13 cellular contexts compared by ENCODE assay signal in genomic region chr10:103803941-103804340, GRCh38. TPM values are rescaled to one million over a fixed set of nuclear protein-coding genes. Genes with fewer than 3 reads are reported as not detected.
DNase-seq lines count a peak whose midpoint lies in the region; ATAC-seq and TF ChIP-seq lines count a peak whose summit lies in the region.
"Had no signal": no experiment of that assay in that cellular context is flagged by ENCODE, and none has a peak within 500 bp of the region (broad histone marks: within the 10 kb centered on the region; RNA-seq: fewer than 3 reads in every experiment).

No MANE protein-coding gene starts in this region.

- H3K9me3 Mint-ChIP-seq in activated T-helper 17 cell treated with anti-CD3 and anti-CD28 coated beads, Interleukin-2, amount 50 U/mL, for 72 hours: no peaks in the 10 kb centered on the region
- H3K9me3 Mint-ChIP-seq in nephron: no peaks in the 10 kb centered on the region
- H3K9me3 Mint-ChIP-seq: endodermal cell had no signal

- H3K27me3 Mint-ChIP-seq in activated T-helper 17 cell treated with anti-CD3 and anti-CD28 coated beads, Interleukin-2, amount 50 U/mL, for 72 hours: no peaks in the 10 kb centered on the region
- peaks cover 15% of the 10 kb centered on the region for H3K27me3 Mint-ChIP-seq in nephron (ENCODE audit: low read depth)

- H3K4me3 Mint-ChIP-seq in activated T-helper 17 cell treated with anti-CD3 and anti-CD28 coated beads, Interleukin-2, amount 50 U/mL, for 72 hours: no peak overlapping the region
- no peak overlapping the region for H3K4me3 Mint-ChIP-seq in nephron
- H3K4me3 Mint-ChIP-seq: endodermal cell had no signal

- ATAC-seq in activated T-helper 17 cell treated with anti-CD3 and anti-CD28 coated beads, Interleukin-2, amount 50 U/mL, for 72 hours (replicated peaks): peak; percentile 66
- no peak for ATAC-seq in HG03135 (IDR thresholded peaks at IDR 0.05; ENCODE audit: unreplicated experiment)
- ATAC-seq: body of pancreas, left lung had no signal

- peak overlapping the region; percentile 45 for H3K27ac Mint-ChIP-seq in activated T-helper 17 cell treated with anti-CD3 and anti-CD28 coated beads, Interleukin-2, amount 50 U/mL, for 72 hours
- peak overlapping the region in 2 of 3 experiments; percentile 13 to 82 for H3K27ac Mint-ChIP-seq in nephron
- H3K27ac Mint-ChIP-seq: endodermal cell had no signal

- peak; percentile 12 for DNase-seq in activated effector memory CD4-positive, alpha-beta T cell treated with Interleukin-2 at 50 U/mL for 16 hours
- no peak for DNase-seq in activated effector memory CD4-positive, alpha-beta T cell treated with anti-CD3 and anti-CD28 coated beads, Interleukin-2, amount 50 U/mL, for 16 hours
- DNase-seq in NCI-H526 treated with DMSO at 0.1 percent for 48 hours (lab: John Stamatoyannopoulos, UW) (peak; percentile 24), NCI-H524 treated with DMSO at 0.1 percent for 48 hours (lab: John Stamatoyannopoulos, UW) (no peak), KG1 (lab: John Stamatoyannopoulos, UW) (no peak)
- DNase-seq: body of pancreas, endodermal cell, head of caudate nucleus, left lung, NCI-H748 treated with DMSO at 0.1 percent for 48 hours had no signal

- H3K4me1 Mint-ChIP-seq in activated T-helper 17 cell treated with anti-CD3 and anti-CD28 coated beads, Interleukin-2, amount 50 U/mL, for 72 hours: peaks cover 17% of the 10 kb centered on the region
- peaks cover 35% of the 10 kb centered on the region for H3K4me1 Mint-ChIP-seq in nephron

- H3K36me3 Mint-ChIP-seq in activated T-helper 17 cell treated with anti-CD3 and anti-CD28 coated beads, Interleukin-2, amount 50 U/mL, for 72 hours (ENCODE audit: low read depth): no peaks in the 10 kb centered on the region
- peaks cover 9% of the 10 kb centered on the region for H3K36me3 Mint-ChIP-seq in nephron (ENCODE audit: low read depth)

- no peak for TF ChIP-seq CTCF in nephron (IDR thresholded peaks at IDR 0.05; ENCODE audit: unreplicated experiment in 3 of 3)

RNA-seq across cellular contexts. Expression of gene SH3PXD2A, which starts 51.4 kb away (rescaled TPM):
- total RNA-seq in activated T-helper 17 cell treated with anti-CD3 and anti-CD28 coated beads, Interleukin-2, amount 50 U/mL, for 72 hours: 10 to 100 TPM in 1 of 2 donors, 1 to 10 TPM in 1; 8.0 to 19.3 TPM

Comparison
In these comparisons a context has a peak if more than half of its experiments do, and no peak if none do; other contexts are left out.
1. DNase-seq: peak in activated effector memory CD4-positive, alpha-beta T cell treated with Interleukin-2 at 50 U/mL for 16 hours (single experiment) and NCI-H526 treated with DMSO at 0.1 percent for 48 hours (single experiment); none in activated effector memory CD4-positive, alpha-beta T cell treated with anti-CD3 and anti-CD28 coated beads, Interleukin-2, amount 50 U/mL, for 16 hours (single experiment), NCI-H524 treated with DMSO at 0.1 percent for 48 hours (single experiment) and KG1 (single experiment).